Comparison of ENCODE assay signal across 1 cellular context in genomic region chr12:69688021-69688420, GRCh38.
TF ChIP-seq lines count a peak whose summit lies in the region.

No MANE protein-coding gene starts in this region.

TF ChIP-seq in GM23338, 12 proteins besides CTCF, POLR2A, EP300 and RAD21 (continued from another document):
- TF ChIP-seq ZNF462 (CRISPR knock-in tag; IDR thresholded peaks at IDR 0.05) (no peak), JUNB (IDR thresholded peaks at IDR 0.05; ENCODE audit: unreplicated experiment) (no peak)
